ENCODE assay signal across 6 cellular contexts in genomic region chr4:133903029-133903428, GRCh38.
"Had no signal": no experiment of that assay in that cellular context is flagged by ENCODE, and none has a peak within 500 bp of the region (broad histone marks: within the 10 kb centered on the region; RNA-seq: fewer than 3 reads in every experiment).

No MANE protein-coding gene starts in this region.

- H3K4me3 ChIP-seq: K562 had no signal

- H3K27ac Mint-ChIP-seq: IgD-negative memory B cell had no signal

- H3K4me3 Mint-ChIP-seq: IgD-negative memory B cell had no signal

- H3K27ac ChIP-seq: HL-60 had no signal

- ATAC-seq: HepG2, K562 had no signal

- H3K4me1 Mint-ChIP-seq: IgD-negative memory B cell had no signal

- DNase-seq: KBM-7, KG1 had no signal

- H3K36me3 Mint-ChIP-seq: IgD-negative memory B cell had no signal

- H3K27me3 Mint-ChIP-seq: IgD-negative memory B cell had no signal
